7 cellular contexts compared by ENCODE assay signal in the genomic region with DNA sequence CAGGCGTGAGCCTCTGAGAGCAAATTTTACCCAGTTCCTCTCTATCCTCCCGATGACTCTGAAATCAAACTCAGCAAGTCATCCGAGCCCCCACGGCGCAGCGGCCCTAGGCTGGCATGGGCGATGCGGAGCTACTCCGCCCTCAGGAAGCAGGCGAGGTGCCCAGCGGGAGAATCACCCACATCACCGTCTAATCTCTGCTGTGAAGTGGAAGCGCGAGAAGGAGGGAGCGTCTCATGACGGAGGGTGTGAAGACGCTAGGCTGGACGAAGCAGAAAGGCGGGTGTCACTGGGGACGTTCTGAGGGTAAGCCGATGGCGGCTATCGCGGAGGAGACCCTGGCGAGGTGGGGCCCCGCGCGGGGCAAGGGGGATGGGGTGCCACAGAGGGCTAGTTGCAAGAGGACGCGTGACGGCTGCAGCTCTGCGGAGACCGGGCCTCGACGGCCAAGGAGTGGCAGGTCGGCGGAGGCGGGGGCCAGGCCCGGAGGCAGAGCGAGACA. TPM values are rescaled to one million over a fixed set of nuclear protein-coding genes. Genes with fewer than 3 reads are reported as not detected.
DNase-seq lines count a peak whose midpoint lies in the region; ATAC-seq and TF ChIP-seq lines count a peak whose summit lies in the region.

No MANE protein-coding gene starts in this region.

- H2AFZ ChIP-seq in HCT116 (ENCODE audit: low read depth, low read length, poor library complexity, severe bottlenecking) = peak overlapping the region; percentile 82

- H3K36me3 ChIP-seq in HCT116 (ENCODE audit: control insufficient read depth in 1 of 2, insufficient read depth in 2 of 2, low read length in 2 of 2) (no peaks in the 10 kb centered on the region), left ventricle myocardium inferior (no peaks in the 10 kb centered on the region), rectal smooth muscle tissue (ENCODE audit: control insufficient read depth, insufficient read depth, low read length) (no peaks in the 10 kb centered on the region)

- peaks cover 11% of the 10 kb centered on the region for H3K27me3 Mint-ChIP-seq in activated naive CD8-positive, alpha-beta T cell treated with anti-CD3 and anti-CD28 coated beads, Interleukin-2, amount 10 ng/mL, durations not matched to agents 7 days and 5 days

- ATAC-seq in HCT116 = peak; percentile 26
- peak; percentile 15 for ATAC-seq in activated naive CD8-positive, alpha-beta T cell treated with anti-CD3 and anti-CD28 coated beads, Interleukin-2, amount 10 ng/mL, durations not matched to agents 7 days and 5 days (ENCODE audit: low read depth)

- H3K9me3 ChIP-seq in HCT116 (ENCODE audit: control insufficient read depth in 1 of 2, insufficient read depth in 1 of 2, low read depth in 1 of 2, low read length in 2 of 2) (no peaks in the 10 kb centered on the region), left ventricle myocardium inferior (replicated peaks) (no peaks in the 10 kb centered on the region)

- H3K79me2 ChIP-seq in HCT116 (ENCODE audit: insufficient read depth, low read length) = no peaks in the 10 kb centered on the region

- no peaks in the 10 kb centered on the region for H3K36me3 Mint-ChIP-seq in activated naive CD8-positive, alpha-beta T cell treated with anti-CD3 and anti-CD28 coated beads, Interleukin-2, amount 10 ng/mL, durations not matched to agents 7 days and 5 days

- no peaks in the 10 kb centered on the region for H3K9me2 ChIP-seq in HCT116 (ENCODE audit: insufficient read depth)

- POLR2A ChIA-PET in HCT116 (lab: Charles Lee) = interaction anchor here (0.6 to 3.3 kb wide), 7 partner anchors 8 to 815 kb away, joined by 3 to 14 read pairs (median 5); a partner anchor contains a TSS
- POLR2A ChIA-PET in activated naive CD8-positive, alpha-beta T cell treated with anti-CD3 and anti-CD28 coated beads, Interleukin-2, amount 10 ng/mL, durations not matched to agents 7 days and 5 days (lab: Charles Lee) = interaction anchor here (0.5 to 5.9 kb wide), 15 partner anchors 9 to 348 kb away, joined by 3 to 47 read pairs (median 7); a partner anchor contains a TSS

- TF ChIP-seq CTCF in GM12875 (IDR thresholded peaks at IDR 0.05; ENCODE audit: borderline replicate concordance, insufficient read depth, low read depth, low read length) = no peak
- no peak for TF ChIP-seq CTCF in HCT116 (IDR thresholded peaks at IDR 0.05 in 2 of 3, conservative IDR thresholded peaks at IDR 0.05 in 1 of 3; ENCODE audit: borderline replicate concordance in 1 of 3, insufficient read depth in 1 of 3, low read depth in 2 of 3, low read length in 2 of 3)
- no peak for TF ChIP-seq CTCF in left ventricle myocardium inferior (IDR thresholded peaks at IDR 0.05; ENCODE audit: borderline replicate concordance)

- H3K27ac ChIP-seq in HCT116 (ENCODE audit: low read depth, low read length) = peak overlapping the region; percentile 87
- peak overlapping the region; percentile 87 for H3K27ac ChIP-seq in left ventricle myocardium inferior (replicated peaks)
- H3K27ac ChIP-seq in rectal smooth muscle tissue (ENCODE audit: low read depth, low read length) = no peak overlapping the region

- H3K4me1 ChIP-seq in HCT116 (ENCODE audit: control insufficient read depth in 1 of 2, insufficient read depth in 2 of 2, low read length in 2 of 2) (peaks cover 10 to 34% of the 10 kb centered on the region in 2 experiments), left ventricle myocardium inferior (peaks cover 26% of the 10 kb centered on the region), rectal smooth muscle tissue (ENCODE audit: control insufficient read depth, insufficient read depth, low read length) (peaks cover 3% of the 10 kb centered on the region)

- peak overlapping the region; percentile 80 for H3K9ac ChIP-seq in HCT116 (ENCODE audit: low read length)
- no peak overlapping the region for H3K9ac ChIP-seq in rectal smooth muscle tissue (ENCODE audit: low read length)

- H3K27ac Mint-ChIP-seq in activated naive CD8-positive, alpha-beta T cell treated with anti-CD3 and anti-CD28 coated beads, Interleukin-2, amount 10 ng/mL, durations not matched to agents 7 days and 5 days = peak overlapping the region; percentile 93

- no peaks in the 10 kb centered on the region for H4K20me1 ChIP-seq in HCT116 (ENCODE audit: insufficient read depth)

- H3K4me3 ChIP-seq in GM12875 (ENCODE audit: low read depth, low read length) (peak overlapping the region; percentile 64), HCT116 (replicated peaks in 1 of 2; ENCODE audit: low read depth in 1 of 2, low read length in 2 of 2) (peak overlapping the region; percentile 58 to 87), left ventricle myocardium inferior (peak overlapping the region; percentile 76), rectal smooth muscle tissue (ENCODE audit: low read length) (peak overlapping the region; percentile 94)

- CTCF ChIA-PET in HCT116 (lab: Charles Lee) = interaction anchor here (0.7 to 6.3 kb wide), 25 partner anchors 9 to 120 kb away, joined by 3 to 164 read pairs (median 5); a partner anchor contains a TSS

- no peaks in the 10 kb centered on the region for H3K27me3 ChIP-seq in HCT116 (ENCODE audit: insufficient read depth, low read length)
- H3K27me3 ChIP-seq in left ventricle myocardium inferior (ENCODE audit: low read depth) = peaks cover 10% of the 10 kb centered on the region
- no peaks in the 10 kb centered on the region for H3K27me3 ChIP-seq in rectal smooth muscle tissue (ENCODE audit: control insufficient read depth, insufficient read depth, low read length)

- RAD21 ChIA-PET in HCT116 (lab: Charles Lee; ENCODE audit: low non-redundant PET in 1 of 2, low total read pairs in 2 of 2, uncharacterized antibody in 2 of 2, unreplicated experiment in 2 of 2) = interaction anchor here (0.7 to 4.7 kb wide), 12 partner anchors 9 to 113 kb away, joined by 3 to 48 read pairs (median 6); a partner anchor contains a TSS

- no peaks in the 10 kb centered on the region for H3K9me3 Mint-ChIP-seq in activated naive CD8-positive, alpha-beta T cell treated with anti-CD3 and anti-CD28 coated beads, Interleukin-2, amount 10 ng/mL, durations not matched to agents 7 days and 5 days

- H3K4me1 Mint-ChIP-seq in activated naive CD8-positive, alpha-beta T cell treated with anti-CD3 and anti-CD28 coated beads, Interleukin-2, amount 10 ng/mL, durations not matched to agents 7 days and 5 days = peaks cover 17% of the 10 kb centered on the region

- intact Hi-C loops in HCT116 (cut with micrococcal nuclease) = loop anchor here (1.0 kb wide), 7 partner anchors 8 to 106 kb away; no protein-coding TSS in a partner anchor
- intact Hi-C loops in left ventricle myocardium inferior (cut with micrococcal nuclease) = loop anchor here (5.0 kb wide), 1 partner anchor 45 kb away; no protein-coding TSS in a partner anchor

- no TSS peak for BruUV-seq in HCT116 (replicated peaks; lab: Mats Ljungman, UMichigan)

- no peak for TF ChIP-seq RAD21 in HCT116 (IDR thresholded peaks at IDR 0.05; ENCODE audit: low read depth)

- peak overlapping the region; percentile 100 for H3K4me2 ChIP-seq in HCT116 (ENCODE audit: low read length)

- DNase-seq in HCT116 (ENCODE audit: low read depth, low spot score) (peak; percentile 33), NCI-H345 treated with DMSO at 0.1 percent for 48 hours (lab: John Stamatoyannopoulos, UW; ENCODE audit: unreplicated experiment) (peak; percentile 46), left ventricle myocardium inferior (no peak)
- DNase-seq in activated naive CD8-positive, alpha-beta T cell treated with anti-CD3 and anti-CD28 coated beads, Interleukin-2, amount 10 ng/mL, durations not matched to agents 7 days and 5 days = no peak
- DNase-seq in central memory CD4-positive, alpha-beta T cell = no peak

- no peak for TF ChIP-seq POLR2A in HCT116 (IDR thresholded peaks at IDR 0.05; ENCODE audit: borderline replicate concordance, extremely low read depth, insufficient read depth, insufficient read length)

- H3K4me3 Mint-ChIP-seq in activated naive CD8-positive, alpha-beta T cell treated with anti-CD3 and anti-CD28 coated beads, Interleukin-2, amount 10 ng/mL, durations not matched to agents 7 days and 5 days = peak overlapping the region; percentile 97

TF ChIP-seq in HCT116, 20 proteins besides CTCF, POLR2A, EP300 and RAD21 (continues in another document):
- TF ChIP-seq YY1 (IDR thresholded peaks at IDR 0.05; ENCODE audit: extremely low read depth, insufficient replicate concordance, low read depth, low read length) (no peak), JUND (IDR thresholded peaks at IDR 0.05) (no peak), EGR1 (IDR thresholded peaks at IDR 0.05; ENCODE audit: low read depth) (no peak), ZNF274 (IDR thresholded peaks at IDR 0.05; ENCODE audit: low read depth, low read length) (no peak), EZH2phosphoT487 (IDR thresholded peaks at IDR 0.05; ENCODE audit: borderline replicate concordance) (no peak), SP1 (IDR thresholded peaks at IDR 0.05; ENCODE audit: low read depth) (no peak)
- TF ChIP-seq, protein P1, sequence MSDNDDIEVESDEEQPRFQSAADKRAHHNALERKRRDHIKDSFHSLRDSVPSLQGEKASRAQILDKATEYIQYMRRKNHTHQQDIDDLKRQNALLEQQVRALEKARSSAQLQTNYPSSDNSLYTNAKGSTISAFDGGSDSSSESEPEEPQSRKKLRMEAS (IDR thresholded peaks at IDR 0.05) = no peak

RNA-seq across cellular contexts. Expression of a gene that starts 9.1 kb away (rescaled TPM):
- total RNA-seq in HCT116 (2021; ENCODE audit: unreplicated experiment) (170 TPM), left ventricle myocardium inferior (118 TPM)
- 214 and 262 TPM in 2 replicates for polyA plus RNA-seq in HCT116 (2012)
- total RNA-seq in activated naive CD8-positive, alpha-beta T cell treated with anti-CD3 and anti-CD28 coated beads, Interleukin-2, amount 10 ng/mL, durations not matched to agents 7 days and 5 days = 100 to 1,000 TPM; 435 to 448 TPM

RNA-seq across cellular contexts. Expression of a gene that starts 21.9 kb away (rescaled TPM):
- total RNA-seq in HCT116 (2021; ENCODE audit: unreplicated experiment) = 3.1 TPM
- polyA plus RNA-seq in HCT116 (2012) = 4.3 and 4.6 TPM in 2 replicates
- total RNA-seq in activated naive CD8-positive, alpha-beta T cell treated with anti-CD3 and anti-CD28 coated beads, Interleukin-2, amount 10 ng/mL, durations not matched to agents 7 days and 5 days = not detected
- 10.4 TPM for total RNA-seq in left ventricle myocardium inferior

RNA-seq across cellular contexts. Expression of a gene that starts 35.5 kb away (rescaled TPM):
- not detected for total RNA-seq in HCT116 (2021; ENCODE audit: unreplicated experiment)
- polyA plus RNA-seq in HCT116 (2012) = 0.13 and 0.30 TPM in 2 replicates
- not detected for total RNA-seq in activated naive CD8-positive, alpha-beta T cell treated with anti-CD3 and anti-CD28 coated beads, Interleukin-2, amount 10 ng/mL, durations not matched to agents 7 days and 5 days
- total RNA-seq in left ventricle myocardium inferior = not detected

RNA-seq across cellular contexts. Expression of a gene that starts 42.0 kb away (rescaled TPM):
- total RNA-seq in HCT116 (2021; ENCODE audit: unreplicated experiment) = 46.2 TPM
- 51.1 and 79.0 TPM in 2 replicates for polyA plus RNA-seq in HCT116 (2012)
- total RNA-seq in activated naive CD8-positive, alpha-beta T cell treated with anti-CD3 and anti-CD28 coated beads, Interleukin-2, amount 10 ng/mL, durations not matched to agents 7 days and 5 days = 1 to 10 TPM in 1 of 2 experiments, under 1 TPM in 1; 0.36 to 1.0 TPM
- 23.2 TPM for total RNA-seq in left ventricle myocardium inferior

RNA-seq across cellular contexts. Expression of a gene that starts 51.9 kb away (rescaled TPM):
- total RNA-seq in HCT116 (2021; ENCODE audit: unreplicated experiment) (not detected), left ventricle myocardium inferior (27.7 TPM)
- polyA plus RNA-seq in HCT116 (2012) = 0.18 and 0.41 TPM in 2 replicates
- not detected for total RNA-seq in activated naive CD8-positive, alpha-beta T cell treated with anti-CD3 and anti-CD28 coated beads, Interleukin-2, amount 10 ng/mL, durations not matched to agents 7 days and 5 days

Comparison
In these comparisons a context has a peak if more than half of its experiments do, and no peak if none do; other contexts are left out.
1. DNase-seq: peak in HCT116 (single experiment) and NCI-H345 treated with DMSO at 0.1 percent for 48 hours (single experiment); none in activated naive CD8-positive, alpha-beta T cell treated with anti-CD3 and anti-CD28 coated beads, Interleukin-2, amount 10 ng/mL, durations not matched to agents 7 days and 5 days (single experiment), left ventricle myocardium inferior (single experiment) and central memory CD4-positive, alpha-beta T cell (single experiment).
2. Peak in every context shown above with its lines, with median percentiles within 50 percentile points of each other: H3K4me3 ChIP-seq.